27 cellular contexts compared by ENCODE assay signal in genomic region chr1:191074877-191075276, GRCh38.
"Had no signal": no experiment of that assay in that cellular context is flagged by ENCODE, and none has a peak within 500 bp of the region (broad histone marks: within the 10 kb centered on the region; RNA-seq: fewer than 3 reads in every experiment).

No MANE protein-coding gene starts in this region.

- H3K27me3 ChIP-seq: hepatocyte, neural progenitor cell, neutrophil, right atrium auricular region, right lobe of liver, testis, thyroid gland, transverse colon, upper lobe of left lung had no signal

- DNase-seq: islet precursor cell; left ventricle myocardium inferior; mesendoderm; naive B cell; natural killer cell; nephron progenitor cell; occipital lobe; right lobe of liver; stimulated activated CD4-positive, alpha-beta T cell treated with anti-CD3 and anti-CD28 coated beads, Interleukin-1b, Interleukin-23, amount 100 ng/mL, for 48 hours; stimulated activated CD4-positive, alpha-beta T cell treated with anti-CD3 and anti-CD28 coated beads, Interleukin-2, amount 100 ng/mL, for 48 hours; stimulated activated CD4-positive, alpha-beta T cell treated with anti-CD3 and anti-CD28 coated beads, Interleukin-4, amount 100 ng/mL, for 4 hours; stimulated activated CD8-positive, alpha-beta memory T cell treated with anti-CD3 and anti-CD28 coated beads, Interleukin-4, amount 100 ng/mL, for 48 hours; stimulated activated naive CD4-positive, alpha-beta T cell treated with Interleukin-2 at 50 U/mL for 16 hours; stimulated activated naive CD8-positive, alpha-beta T cell treated with anti-CD3 and anti-CD28 coated beads, Interleukin-15, amount 100 ng/mL, for 72 hours; substantia nigra; testis; thyroid gland; transverse colon; upper lobe of left lung had no signal

- H3K27ac ChIP-seq: hepatocyte, left ventricle myocardium inferior, neural progenitor cell, neutrophil, parathyroid adenoma, right atrium auricular region, right lobe of liver, testis, thyroid gland, transverse colon, upper lobe of left lung had no signal

- H3K36me3 ChIP-seq: left ventricle myocardium inferior, neural progenitor cell, neutrophil, right atrium auricular region, right lobe of liver, thyroid gland, transverse colon, upper lobe of left lung had no signal

- ATAC-seq: natural killer cell; right lobe of liver; stimulated activated memory B cell treated with anti-CD40 and anti-IgM and Interleukin-4, amounts not matched to agents 10 μg/mL and 1 μg/mL and 100 μg/mL, for 72 hours; stimulated activated naive CD8-positive, alpha-beta T cell treated with anti-CD3 and anti-CD28 coated beads, Interleukin-15, amount 100 ng/mL, for 72 hours had no signal

- H3K79me2 ChIP-seq: hepatocyte, parathyroid adenoma had no signal

- H3K9ac ChIP-seq: neural progenitor cell, parathyroid adenoma had no signal

- H2AFZ ChIP-seq: hepatocyte, neural progenitor cell, parathyroid adenoma had no signal

- H3K4me1 ChIP-seq: left ventricle myocardium inferior, neural progenitor cell, parathyroid adenoma, right atrium auricular region, right lobe of liver, testis, thyroid gland, transverse colon, upper lobe of left lung had no signal

- H3K9me3 ChIP-seq: neutrophil, right lobe of liver, testis, transverse colon, upper lobe of left lung had no signal

- H3K4me2 ChIP-seq: hepatocyte, neural progenitor cell, smooth muscle cell had no signal

- H3K4me3 ChIP-seq: hepatocyte, left ventricle myocardium inferior, lung, neural progenitor cell, right atrium auricular region, right lobe of liver, smooth muscle cell, testis, thyroid gland, transverse colon, upper lobe of left lung had no signal
